Comparison of ENCODE assay signal across 13 cellular contexts in the genomic region with DNA sequence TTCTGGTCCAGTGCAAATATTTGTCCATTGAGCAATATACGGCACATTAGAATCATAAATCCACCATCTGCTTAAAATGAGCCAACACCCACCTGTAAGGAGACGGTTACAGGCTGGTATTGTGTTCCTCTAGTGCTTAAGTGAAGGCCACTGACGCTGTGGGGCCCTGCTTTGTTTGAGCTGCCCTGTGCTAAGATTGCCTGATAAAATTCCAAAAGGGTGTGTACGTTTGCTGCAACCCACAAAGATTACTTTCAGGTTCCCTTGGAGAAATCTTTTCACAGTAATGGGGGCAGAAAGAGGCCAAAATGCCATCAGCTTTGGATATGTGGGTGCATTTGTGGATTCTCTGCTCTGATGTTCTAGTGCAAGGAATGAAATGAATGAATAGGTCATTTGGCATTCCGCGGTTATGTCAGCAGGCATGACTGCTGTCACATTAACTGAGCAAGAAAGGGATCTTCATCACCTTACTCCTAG. TPM values are rescaled to one million over a fixed set of nuclear protein-coding genes. Genes with fewer than 3 reads are reported as not detected.
DNase-seq lines count a peak whose midpoint lies in the region; ATAC-seq and TF ChIP-seq lines count a peak whose summit lies in the region.
"Had no signal": no experiment of that assay in that cellular context is flagged by ENCODE, and none has a peak within 500 bp of the region (broad histone marks: within the 10 kb centered on the region; RNA-seq: fewer than 3 reads in every experiment).

No MANE protein-coding gene starts in this region.

- H3K27ac Mint-ChIP-seq in CD14-positive monocyte = no peak overlapping the region

- no peak for TF ChIP-seq CTCF in Loucy (conservative IDR thresholded peaks at IDR 0.05; ENCODE audit: low read length)
- no peak for TF ChIP-seq CTCF in CD14-positive monocyte (IDR thresholded peaks at IDR 0.05)

- peaks cover 0 to 4% (median 0%) of the 10 kb centered on the region in 3 donors for H3K27me3 Mint-ChIP-seq in CD14-positive monocyte (ENCODE audit: low read depth in 3 of 3)

- H3K36me3 ChIP-seq in Loucy (ENCODE audit: insufficient read depth, low read length) = no peaks in the 10 kb centered on the region
- H3K36me3 ChIP-seq: right atrium auricular region had no signal

- H3K4me1 Mint-ChIP-seq in CD14-positive monocyte = peaks cover 25% of the 10 kb centered on the region

- 0 out of 2 replicates have a peak overlapping the region, but pooled peaks have one; percentile 17 for H2AFZ ChIP-seq in Loucy (ENCODE audit: low read length)

- no peaks in the 10 kb centered on the region for H3F3A ChIP-seq in Loucy (ENCODE audit: low read depth)

- peaks cover 10% of the 10 kb centered on the region for H3K4me1 ChIP-seq in Loucy (ENCODE audit: insufficient read depth, low read length, poor library complexity, severe bottlenecking)
- H3K4me1 ChIP-seq: right atrium auricular region had no signal

- no peak overlapping the region for H3K9ac ChIP-seq in Loucy (ENCODE audit: low read depth, low read length, poor library complexity, severe bottlenecking)

- H3K4me3 Mint-ChIP-seq in CD14-positive monocyte = no peak overlapping the region

- peak; percentile 25 for ATAC-seq in left lobe of liver

- H3K4me2 ChIP-seq in Loucy (ENCODE audit: low read depth, low read length, poor library complexity, severe bottlenecking) = no peak overlapping the region

- intact Hi-C loops in posterior vena cava (cut with DNase I) = no loop called here
- intact Hi-C loops in CD14-positive monocyte (cut with micrococcal nuclease) = no loop called here

- H3K4me3 ChIP-seq in Loucy (ENCODE audit: low read length, poor library complexity, severe bottlenecking) = no peak overlapping the region
- H3K4me3 ChIP-seq: right atrium auricular region, SK-N-MC had no signal

- H3K9me3 ChIP-seq in Loucy (ENCODE audit: insufficient read depth, low read depth, low read length) = no peaks in the 10 kb centered on the region
- H3K9me3 ChIP-seq: right atrium auricular region had no signal

- peaks cover 0 to 2% (median 0%) of the 10 kb centered on the region in 7 donors for H3K9me3 Mint-ChIP-seq in CD14-positive monocyte

- no peaks in the 10 kb centered on the region for H3K36me3 Mint-ChIP-seq in CD14-positive monocyte

- H3K27me3 ChIP-seq in Loucy (ENCODE audit: insufficient read depth, low read length, poor library complexity, severe bottlenecking) = no peaks in the 10 kb centered on the region
- H3K27me3 ChIP-seq: right atrium auricular region had no signal

- DNase-seq in AG08395 (ENCODE audit: low spot score) (peak; percentile 2), SW480 (ENCODE audit: low spot score) (peak; percentile 81), left lobe of liver (ENCODE audit: low spot score) (no peak), dermis blood vessel endothelial cell (no peak), posterior vena cava (ENCODE audit: low spot score) (no peak), CD14-positive monocyte (ENCODE audit: low spot score) (no peak)
- DNase-seq in NK-92 treated with Interleukin-12 subunit alpha and Interleukin-12 subunit beta, amount 100 ng/mL, for 24 hours (lab: John Stamatoyannopoulos, UW) = no peak

- H3K79me2 ChIP-seq in Loucy (ENCODE audit: insufficient read depth, low read length) = no peaks in the 10 kb centered on the region

- H4K20me1 ChIP-seq in Loucy (ENCODE audit: insufficient read depth, low read length, poor library complexity, severe bottlenecking) = no peaks in the 10 kb centered on the region

- no peaks in the 10 kb centered on the region for H3K9me2 ChIP-seq in Loucy (replicated peaks; ENCODE audit: low read depth, low read length)

RNA-seq across cellular contexts. Expression of a gene that starts 34.4 kb away (rescaled TPM):
- total RNA-seq in left lobe of liver = 0.28 TPM
- 0.19 TPM in 1 of 2 replicates, not detected in the other for total RNA-seq in dermis blood vessel endothelial cell
- not detected for total RNA-seq in posterior vena cava
- not detected for polyA plus RNA-seq in CD14-positive monocyte
- total RNA-seq: activated CD8-positive, alpha-beta memory T cell treated with anti-CD3 and anti-CD28 coated beads for 36 hours; cerebellum; right atrium auricular region had no signal
- polyA plus RNA-seq: BJ had no signal

RNA-seq across cellular contexts. Expression of a gene that starts 42.6 kb away (rescaled TPM):
- total RNA-seq in left lobe of liver = 1.2 TPM
- total RNA-seq in dermis blood vessel endothelial cell = 0.51 TPM in 1 of 2 replicates, not detected in the other
- total RNA-seq in posterior vena cava = not detected
- polyA plus RNA-seq in CD14-positive monocyte = not detected
- total RNA-seq: activated CD8-positive, alpha-beta memory T cell treated with anti-CD3 and anti-CD28 coated beads for 36 hours; right atrium auricular region had no signal
- polyA plus RNA-seq: BJ had no signal

Comparison
In these comparisons a context has a peak if more than half of its experiments do, and no peak if none do; other contexts are left out.
1. DNase-seq: peak in AG08395 (single experiment) and SW480 (single experiment); none in left lobe of liver (single experiment), NK-92 treated with Interleukin-12 subunit alpha and Interleukin-12 subunit beta, amount 100 ng/mL, for 24 hours (single experiment), dermis blood vessel endothelial cell (single experiment), posterior vena cava (single experiment) and CD14-positive monocyte (single experiment).